Comparison of ENCODE assay signal across 10 cellular contexts in genomic region chr2:9179572-9180201, GRCh38. TPM values are rescaled to one million over a fixed set of nuclear protein-coding genes. Genes with fewer than 3 reads are reported as not detected.
DNase-seq lines count a peak whose midpoint lies in the region; ATAC-seq and TF ChIP-seq lines count a peak whose summit lies in the region.
"Had no signal": no experiment of that assay in that cellular context is flagged by ENCODE, and none has a peak within 500 bp of the region (broad histone marks: within the 10 kb centered on the region; RNA-seq: fewer than 3 reads in every experiment).

No MANE protein-coding gene starts in this region.

- peak overlapping the region; percentile 55 for H3K14ac ChIP-seq in trophoblast cell (ENCODE audit: low read length)

- H3K4me3 ChIP-seq in fibroblast of the aortic adventitia (ENCODE audit: low read depth, low read length) (peak overlapping the region; percentile 46), trophoblast cell (ENCODE audit: low read depth, low read length) (no peak overlapping the region)
- H3K4me3 ChIP-seq: SK-N-MC had no signal

- H3K9me3 ChIP-seq in trophoblast cell (ENCODE audit: insufficient read depth, low read depth, low read length) = peaks cover 2% of the 10 kb centered on the region

- H3K4me2 ChIP-seq in trophoblast cell (ENCODE audit: low read length) = no peak overlapping the region

- H3K18ac ChIP-seq in trophoblast cell (ENCODE audit: low read length) = peak overlapping the region; percentile 56

- no peaks in the 10 kb centered on the region for H3K27me3 ChIP-seq in trophoblast cell (ENCODE audit: insufficient read depth, low read length)

- peaks cover 14 to 24% of the 10 kb centered on the region in 2 experiments for H3K4me1 ChIP-seq in trophoblast cell (ENCODE audit: control insufficient read depth in 1 of 2, insufficient read depth in 2 of 2, low read length in 2 of 2)

- peak; percentile 75 for DNase-seq in Caki2 (ENCODE audit: low read depth)
- peak; percentile 38 for DNase-seq in SK-MEL-5 (ENCODE audit: low read depth, low spot score)
- DNase-seq in fibroblast of the aortic adventitia (ENCODE audit: low read depth) = peak; percentile 99
- DNase-seq in trophoblast cell = peak in 1 of 2 donors; percentile 30
- DNase-seq in SHP77 treated with DMSO at 0.1 percent for 48 hours (lab: John Stamatoyannopoulos, UW) = no peak
- DNase-seq in stimulated activated naive CD8-positive, alpha-beta T cell treated with anti-CD3 and anti-CD28 coated beads, Interleukin-15, Interleukin-2, amounts not matched to agents 100 U/mL and 50 U/mL, for 24 hours = no peak
- DNase-seq: effector CD8-positive, alpha-beta T cell had no signal

- no CpG with 5 or more reads among the region's 9 CpGs for WGBS in trophoblast cell (ENCODE audit: extremely low coverage, insufficient coverage, insufficient read length)

- peak overlapping the region; percentile 21 for H2BK5ac ChIP-seq in trophoblast cell (ENCODE audit: low read depth, low read length, poor library complexity)

- no peak for ATAC-seq in GM18867 (IDR thresholded peaks at IDR 0.05; ENCODE audit: unreplicated experiment)
- ATAC-seq in stimulated activated naive CD8-positive, alpha-beta T cell treated with anti-CD3 and anti-CD28 coated beads, Interleukin-15, Interleukin-2, amounts not matched to agents 100 U/mL and 50 U/mL, for 24 hours = no peak
- no peak for ATAC-seq in HG03439 (IDR thresholded peaks at IDR 0.05; ENCODE audit: unreplicated experiment)

- no peak overlapping the region for H3K23ac ChIP-seq in trophoblast cell (ENCODE audit: low read length)

- no peak overlapping the region for H3K9ac ChIP-seq in trophoblast cell (ENCODE audit: low read length)

- H2BK12ac ChIP-seq in trophoblast cell (ENCODE audit: low read length) = peak overlapping the region; percentile 67

- no peaks in the 10 kb centered on the region for H3K79me2 ChIP-seq in trophoblast cell (ENCODE audit: control insufficient read depth, insufficient read depth, low read length, poor library complexity)

- no peak overlapping the region for H2AFZ ChIP-seq in trophoblast cell (ENCODE audit: insufficient read depth, low read length, poor library complexity)

- peak overlapping the region; percentile 67 for H4K91ac ChIP-seq in trophoblast cell (ENCODE audit: low read depth, low read length)

- peaks cover 20% of the 10 kb centered on the region for H3K79me1 ChIP-seq in trophoblast cell (ENCODE audit: low read length)

- H4K8ac ChIP-seq in trophoblast cell (ENCODE audit: low read depth, low read length) = peak overlapping the region; percentile 49

- H4K12ac ChIP-seq in trophoblast cell (ENCODE audit: low read depth, low read length) = no peak overlapping the region

- H3K27ac ChIP-seq in trophoblast cell (ENCODE audit: low read depth, low read length) = peak overlapping the region; percentile 23
- H3K27ac ChIP-seq: SK-N-MC had no signal

- H2BK120ac ChIP-seq in trophoblast cell (ENCODE audit: insufficient read depth, low read length, poor library complexity) = peak overlapping the region; percentile 30

- TF ChIP-seq CTCF in fibroblast of the aortic adventitia (IDR thresholded peaks at IDR 0.05; ENCODE audit: insufficient read depth, low read length) = no peak

- no peaks in the 10 kb centered on the region for H3K36me3 ChIP-seq in trophoblast cell (ENCODE audit: control insufficient read depth in 1 of 2, insufficient read depth in 2 of 2, low read length in 2 of 2)

- peak overlapping the region; percentile 64 for H2AK5ac ChIP-seq in trophoblast cell (ENCODE audit: low read length)

- H3K4ac ChIP-seq in trophoblast cell (ENCODE audit: low read depth, low read length) = no peak overlapping the region

- in situ Hi-C loops in Caki2 (cut with HindIII; ENCODE audit: low pct_unique_long_range_greater_than_20kb, low sequenced_read_pairs) = no loop called here
- in situ Hi-C loops in SK-MEL-5 (cut with HindIII; ENCODE audit: low pct_unique_long_range_greater_than_20kb, low sequenced_read_pairs) = no loop called here

RNA-seq across cellular contexts. Expression of gene ASAP2, which starts 26.9 kb away (rescaled TPM):
- total RNA-seq in Caki2 (2014; rRNA removed; shearing (Covaris generic); ENCODE audit: low replicate concordance) = 33.8 and 34.8 TPM in 2 replicates
- total RNA-seq in SK-MEL-5 (2014; rRNA removed; shearing (Covaris generic)) = 16.1 and 17.6 TPM in 2 replicates
- polyA plus RNA-seq in SK-MEL-5 (2015; cell fraction: cytosol; rRNA removed) = 18.8 and 26.4 TPM in 2 replicates
- 36.2 and 40.4 TPM in 2 replicates for polyA plus RNA-seq in SK-MEL-5 (2015; cell fraction: nucleus; rRNA removed)
- 37.1 and 76.4 TPM in 2 replicates for total RNA-seq in fibroblast of the aortic adventitia (ENCODE audit: low replicate concordance)
- 35.0 and 37.6 TPM in 2 replicates for polyA plus RNA-seq in trophoblast cell (2013)

Comparison
In these comparisons a context has a peak if more than half of its experiments do, and no peak if none do; other contexts are left out.
1. DNase-seq: peak in Caki2 (single experiment), SK-MEL-5 (single experiment) and fibroblast of the aortic adventitia (single experiment); none in SHP77 treated with DMSO at 0.1 percent for 48 hours (single experiment) and stimulated activated naive CD8-positive, alpha-beta T cell treated with anti-CD3 and anti-CD28 coated beads, Interleukin-15, Interleukin-2, amounts not matched to agents 100 U/mL and 50 U/mL, for 24 hours (single experiment).